Comparison of ENCODE assay signal across 1 cellular context in genomic region chr1:10060311-10061100, GRCh38.
TF ChIP-seq lines count a peak whose summit lies in the region.

No MANE protein-coding gene starts in this region.

TF ChIP-seq in WTC11, 78 proteins besides CTCF, POLR2A, EP300 and RAD21 (continued from another document):
- TF ChIP-seq HMGXB4 (CRISPR knock-in tag; IDR thresholded peaks at IDR 0.05): no peak
- no peak for TF ChIP-seq ZBTB43 (CRISPR knock-in tag; IDR thresholded peaks at IDR 0.05)
- no peak for TF ChIP-seq SMAD3 (CRISPR knock-in tag; IDR thresholded peaks at IDR 0.05; ENCODE audit: borderline replicate concordance)
